24 cellular contexts compared by ENCODE assay signal in genomic region chr7:19900118-19900517, GRCh38.
"Had no signal": no experiment of that assay in that cellular context is flagged by ENCODE, and none has a peak within 500 bp of the region (broad histone marks: within the 10 kb centered on the region; RNA-seq: fewer than 3 reads in every experiment).

No MANE protein-coding gene starts in this region.

- DNase-seq: cortex of kidney; effector memory CD8-positive, alpha-beta T cell; gastrocnemius medialis; heart left ventricle; kidney; mucosa of descending colon; naive B cell; pancreas; stimulated activated CD4-positive, alpha-beta T cell treated with anti-CD3 and anti-CD28 coated beads, Interleukin-12 subunit alpha, Interleukin-12 subunit beta, amount 100 ng/mL, for 4 hours; stimulated activated CD4-positive, alpha-beta T cell treated with anti-CD3 and anti-CD28 coated beads, Interleukin-1b, Interleukin-23, amount 100 ng/mL, for 48 hours; stimulated activated CD4-positive, alpha-beta T cell treated with anti-CD3 and anti-CD28 coated beads, Interleukin-4, amount 100 ng/mL, for 1 hour; stimulated activated CD8-positive, alpha-beta memory T cell treated with anti-CD3 and anti-CD28 coated beads, Interleukin-4, amount 100 ng/mL, for 48 hours; stimulated activated naive CD4-positive, alpha-beta T cell; stomach; testis; tibial artery had no signal

- H3K4me3 ChIP-seq: gastrocnemius medialis, heart left ventricle, hepatocyte, lung, mucosa of descending colon, pancreas, right atrium auricular region, smooth muscle cell, stomach, testis, tibial artery had no signal

- H3K9me3 ChIP-seq: gastrocnemius medialis, neutrophil, pancreas, right atrium auricular region, testis, tibial artery had no signal

- FAIRE-seq: kidney, pancreas had no signal

- H3K27me3 ChIP-seq: gastrocnemius medialis, heart left ventricle, hepatocyte, neutrophil, pancreas, right atrium auricular region, stomach, testis, tibial artery had no signal

- H3K36me3 ChIP-seq: gastrocnemius medialis, heart left ventricle, neutrophil, pancreas, right atrium auricular region, stomach, tibial artery had no signal

- H3K4me1 ChIP-seq: gastrocnemius medialis, pancreas, right atrium auricular region, stomach, testis, tibial artery had no signal

- H3K79me2 ChIP-seq: hepatocyte had no signal

- H3K27ac ChIP-seq: gastrocnemius medialis, heart left ventricle, hepatocyte, neutrophil, pancreas, right atrium auricular region, stomach, testis, tibial artery had no signal

- ATAC-seq: effector memory CD8-positive, alpha-beta T cell; gastrocnemius medialis; heart left ventricle; left lobe of liver; mucosa of descending colon; natural killer cell treated with Interleukin-12 subunit alpha and Interleukin-12 subunit beta and Interleukin-15 and Interleukin-18, amount 100 ng/mL, for 72 hours; sciatic nerve had no signal

- H2AFZ ChIP-seq: hepatocyte had no signal
